In the genomic region with DNA sequence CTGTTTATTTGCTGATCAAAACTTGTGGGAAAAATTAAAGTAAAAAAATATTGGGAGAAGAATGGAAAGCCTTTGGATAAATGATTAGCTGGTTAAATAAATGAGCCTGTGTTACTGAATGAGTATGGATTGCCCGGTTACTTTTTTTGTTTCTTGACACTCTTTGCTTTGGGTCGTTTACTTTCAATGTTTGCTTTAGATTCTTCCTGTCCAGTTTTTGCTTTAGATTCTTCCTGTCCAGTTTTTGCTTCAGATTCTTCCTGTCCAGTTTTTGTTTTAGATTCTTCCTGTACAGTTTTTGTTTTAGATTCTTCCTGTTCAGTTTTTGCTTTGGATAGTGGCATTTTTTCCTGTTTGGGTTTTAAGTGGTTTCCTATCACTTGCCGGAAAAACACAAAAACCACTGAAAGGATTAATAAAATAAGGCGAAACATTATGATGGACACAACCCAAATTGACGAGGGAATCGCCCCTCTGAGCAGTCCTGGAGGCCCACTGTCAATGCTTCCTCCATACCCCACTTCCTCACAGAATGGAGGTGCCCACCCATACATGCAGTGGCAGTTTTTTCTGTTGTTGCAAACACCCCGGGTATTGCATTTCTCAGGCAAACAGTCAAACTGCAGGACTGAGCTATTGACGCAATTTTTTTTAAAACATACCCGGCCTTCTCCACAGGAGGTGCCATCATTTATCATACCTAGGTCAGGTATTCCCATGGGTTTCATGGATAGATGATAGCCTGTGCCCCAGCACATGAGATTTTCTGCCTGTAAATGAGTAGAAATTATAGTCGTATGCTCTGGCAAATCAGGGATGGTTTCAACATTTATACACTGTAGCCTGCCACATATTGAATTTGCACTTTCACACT, we compare ENCODE assay signal across 25 cellular contexts. TPM values are rescaled to one million over a fixed set of nuclear protein-coding genes. Genes with fewer than 3 reads are reported as not detected.
DNase-seq lines count a peak whose midpoint lies in the region; ATAC-seq, FAIRE-seq and TF ChIP-seq lines count a peak whose summit lies in the region.
"Had no signal": no experiment of that assay in that cellular context is flagged by ENCODE, and none has a peak within 500 bp of the region (broad histone marks: within the 10 kb centered on the region; RNA-seq: fewer than 3 reads in every experiment).

No MANE protein-coding gene starts in this region.

- H3K27ac ChIP-seq in body of pancreas (peak overlapping the region in 3 of 4 donors; percentile 44 to 59 (median 57)), pancreas (peak overlapping the region in 3 of 4 donors; percentile 3 to 63 (median 33))
- H3K27ac ChIP-seq: C4-2B had no signal

- no peak overlapping the region for H3K4me3 ChIP-seq in body of pancreas
- H3K4me3 ChIP-seq in pancreas: no peak overlapping the region
- H3K4me3 ChIP-seq: MG63 had no signal

- H3K4me3 Mint-ChIP-seq in T-helper 2 cell treated with Interferon-gamma antibody and Interleukin-4, amounts not matched to agents 5 μg/mL and 100 μg/mL, for 36 hours: peak overlapping the region; percentile 44
- peak overlapping the region; percentile 70 for H3K4me3 Mint-ChIP-seq in activated naive CD8-positive, alpha-beta T cell treated with anti-CD3 and anti-CD28 coated beads, Interleukin-2, amount 10 ng/mL, durations not matched to agents 7 days and 5 days
- H3K4me3 Mint-ChIP-seq in activated naive CD8-positive, alpha-beta T cell treated with anti-CD3 and anti-CD28 coated beads, Interleukin-2, amount 50 U/mL, for 24 hours: no peak overlapping the region
- H3K4me3 Mint-ChIP-seq: CD8-positive, alpha-beta memory T cell had no signal

- FAIRE-seq in pancreas (lab: Jason Lieb, UNC): no peak
- FAIRE-seq: G401.6, GM12892 had no signal

- peak overlapping the region; percentile 56 for H3K27ac Mint-ChIP-seq in T-helper 2 cell treated with Interferon-gamma antibody and Interleukin-4, amounts not matched to agents 5 μg/mL and 100 μg/mL, for 36 hours
- peak overlapping the region; percentile 80 for H3K27ac Mint-ChIP-seq in activated naive CD8-positive, alpha-beta T cell treated with anti-CD3 and anti-CD28 coated beads, Interleukin-2, amount 10 ng/mL, durations not matched to agents 7 days and 5 days
- no peak overlapping the region for H3K27ac Mint-ChIP-seq in activated naive CD8-positive, alpha-beta T cell treated with anti-CD3 and anti-CD28 coated beads, Interleukin-2, amount 50 U/mL, for 24 hours
- H3K27ac Mint-ChIP-seq: CD8-positive, alpha-beta memory T cell had no signal

- intact Hi-C loops in body of pancreas (cut with DNase I): no loop called here
- intact Hi-C loops in pancreas (cut with DNase I): no loop called here

- 36% methylated on average over 10 of the region's 10 CpGs for WGBS in body of pancreas, 2 donors
- WGBS in pancreas, 2 donors: 33 to 39% methylated on average over 10 of the region's 10 CpGs

- H3K9me3 Mint-ChIP-seq in T-helper 2 cell treated with Interferon-gamma antibody and Interleukin-4, amounts not matched to agents 5 μg/mL and 100 μg/mL, for 36 hours: peaks cover under 1% of the 10 kb centered on the region
- H3K9me3 Mint-ChIP-seq in activated naive CD8-positive, alpha-beta T cell treated with anti-CD3 and anti-CD28 coated beads, Interleukin-2, amount 10 ng/mL, durations not matched to agents 7 days and 5 days: peaks cover 4% of the 10 kb centered on the region
- H3K9me3 Mint-ChIP-seq in activated naive CD8-positive, alpha-beta T cell treated with anti-CD3 and anti-CD28 coated beads, Interleukin-2, amount 50 U/mL, for 24 hours: no peaks in the 10 kb centered on the region

- H3K27me3 Mint-ChIP-seq in T-helper 2 cell treated with Interferon-gamma antibody and Interleukin-4, amounts not matched to agents 5 μg/mL and 100 μg/mL, for 36 hours (ENCODE audit: low read depth): peaks cover 28% of the 10 kb centered on the region
- peaks cover 15% of the 10 kb centered on the region for H3K27me3 Mint-ChIP-seq in activated naive CD8-positive, alpha-beta T cell treated with anti-CD3 and anti-CD28 coated beads, Interleukin-2, amount 10 ng/mL, durations not matched to agents 7 days and 5 days
- peaks cover 10% of the 10 kb centered on the region for H3K27me3 Mint-ChIP-seq in activated naive CD8-positive, alpha-beta T cell treated with anti-CD3 and anti-CD28 coated beads, Interleukin-2, amount 50 U/mL, for 24 hours

- H3K36me3 ChIP-seq in body of pancreas (replicated peaks in 1 of 2; ENCODE audit: insufficient read depth in 1 of 2, low read depth in 2 of 2): no peaks in the 10 kb centered on the region
- H3K36me3 ChIP-seq in pancreas: no peaks in the 10 kb centered on the region
- H3K36me3 ChIP-seq: MG63 had no signal

- TF ChIP-seq POLR2A in body of pancreas (IDR thresholded peaks at IDR 0.05): no peak

- H3K4me1 ChIP-seq in body of pancreas: peaks cover 15% of the 10 kb centered on the region
- H3K4me1 ChIP-seq in pancreas: peaks cover 4 to 16% (median 11%) of the 10 kb centered on the region in 3 donors

- TF ChIP-seq CTCF in body of pancreas (IDR thresholded peaks at IDR 0.05): no peak
- no peak for TF ChIP-seq CTCF in pancreas (IDR thresholded peaks at IDR 0.05)

- no peak for ATAC-seq in activated naive CD8-positive, alpha-beta T cell treated with anti-CD3 and anti-CD28 coated beads, Interleukin-2, amount 10 ng/mL, durations not matched to agents 7 days and 5 days (ENCODE audit: low read depth)
- ATAC-seq in activated naive CD8-positive, alpha-beta T cell treated with anti-CD3 and anti-CD28 coated beads, Interleukin-2, amount 50 U/mL, for 24 hours: no peak
- peak; percentile 64 for ATAC-seq in body of pancreas
- ATAC-seq in pancreas: peak; percentile 60 to 78 (median 68)

- H3K4me1 Mint-ChIP-seq in T-helper 2 cell treated with Interferon-gamma antibody and Interleukin-4, amounts not matched to agents 5 μg/mL and 100 μg/mL, for 36 hours (ENCODE audit: low read depth): peaks cover 27% of the 10 kb centered on the region
- H3K4me1 Mint-ChIP-seq in activated naive CD8-positive, alpha-beta T cell treated with anti-CD3 and anti-CD28 coated beads, Interleukin-2, amount 10 ng/mL, durations not matched to agents 7 days and 5 days: peaks cover 39% of the 10 kb centered on the region
- peaks cover 10% of the 10 kb centered on the region for H3K4me1 Mint-ChIP-seq in activated naive CD8-positive, alpha-beta T cell treated with anti-CD3 and anti-CD28 coated beads, Interleukin-2, amount 50 U/mL, for 24 hours

- DNase-seq in T-helper 2 cell treated with Interferon-gamma antibody and Interleukin-4, amounts not matched to agents 5 μg/mL and 100 μg/mL, for 36 hours (ENCODE audit: low spot score): no peak
- DNase-seq in T-helper 2 cell: no peak
- DNase-seq in activated naive CD8-positive, alpha-beta T cell treated with anti-CD3 and anti-CD28 coated beads, Interleukin-2, amount 10 ng/mL, durations not matched to agents 7 days and 5 days: no peak
- DNase-seq in activated naive CD8-positive, alpha-beta T cell treated with anti-CD3 and anti-CD28 coated beads, Interleukin-2, amount 50 U/mL, for 24 hours: no peak
- DNase-seq in body of pancreas: no peak
- DNase-seq in pancreas: no peak
- DNase-seq in NCI-H2029 (lab: John Stamatoyannopoulos, UW): no peak
- DNase-seq in stimulated activated CD4-positive, alpha-beta T cell treated with anti-CD3 and anti-CD28 coated beads, Interleukin-15, amount 100 ng/mL, for 24 hours: no peak
- DNase-seq: Calu3; CD8-positive, alpha-beta memory T cell; DMS153; H7; Kasumi-1; MG63; NCI-H1048; NCI-H1436; NCI-H1930; NCI-H524 treated with DMSO at 0.1 percent for 48 hours; Right ventricle myocardium superior had no signal

- H3K27me3 ChIP-seq in body of pancreas: no peaks in the 10 kb centered on the region
- H3K27me3 ChIP-seq in pancreas: no peaks in the 10 kb centered on the region
- H3K27me3 ChIP-seq: MG63 had no signal

- no peaks in the 10 kb centered on the region for H3K36me3 Mint-ChIP-seq in T-helper 2 cell treated with Interferon-gamma antibody and Interleukin-4, amounts not matched to agents 5 μg/mL and 100 μg/mL, for 36 hours (ENCODE audit: low read depth)
- H3K36me3 Mint-ChIP-seq in activated naive CD8-positive, alpha-beta T cell treated with anti-CD3 and anti-CD28 coated beads, Interleukin-2, amount 10 ng/mL, durations not matched to agents 7 days and 5 days: peaks cover 12% of the 10 kb centered on the region
- H3K36me3 Mint-ChIP-seq in activated naive CD8-positive, alpha-beta T cell treated with anti-CD3 and anti-CD28 coated beads, Interleukin-2, amount 50 U/mL, for 24 hours (ENCODE audit: low read depth): no peaks in the 10 kb centered on the region

- H3K9me3 ChIP-seq in body of pancreas (no peaks in the 10 kb centered on the region), pancreas (no peaks in the 10 kb centered on the region)
- H3K9me3 ChIP-seq: MG63 had no signal

- POLR2A ChIA-PET in activated naive CD8-positive, alpha-beta T cell treated with anti-CD3 and anti-CD28 coated beads, Interleukin-2, amount 10 ng/mL, durations not matched to agents 7 days and 5 days (lab: Charles Lee): interaction anchor here (1.0 to 1.2 kb wide), 2 partner anchors 16 to 40 kb away, joined by 3 read pairs; no protein-coding TSS in a partner anchor

RNA-seq across cellular contexts. Expression of a gene that starts 2.3 kb away (rescaled TPM):
- total RNA-seq in activated naive CD8-positive, alpha-beta T cell treated with anti-CD3 and anti-CD28 coated beads, Interleukin-2, amount 10 ng/mL, durations not matched to agents 7 days and 5 days: not detected
- total RNA-seq in body of pancreas (not detected), pancreas (not detected)
- polyA plus RNA-seq in pancreas: not detected
- total RNA-seq: A172; Calu3; CD8-positive, alpha-beta memory T cell; Daoy; H7; Right ventricle myocardium superior had no signal
- polyA plus RNA-seq: AG04450; CD8-positive, alpha-beta memory T cell had no signal

Comparison
In these comparisons a context has a peak if more than half of its experiments do, and no peak if none do; other contexts are left out.
1. ATAC-seq: peak in body of pancreas (single experiment) and pancreas (4 of 4); none in activated naive CD8-positive, alpha-beta T cell treated with anti-CD3 and anti-CD28 coated beads, Interleukin-2, amount 10 ng/mL, durations not matched to agents 7 days and 5 days (single experiment) and activated naive CD8-positive, alpha-beta T cell treated with anti-CD3 and anti-CD28 coated beads, Interleukin-2, amount 50 U/mL, for 24 hours (single experiment).